ENCODE assay signal across 19 cellular contexts in genomic region chr11:11218287-11218986, GRCh38.
A peak's percentile ranks its signal among the peaks of the same experiment; 100 is the strongest.
DNase-seq lines count a peak whose midpoint lies in the region; ATAC-seq and TF ChIP-seq lines count a peak whose summit lies in the region.
"Had no signal": no experiment of that assay in that cellular context is flagged by ENCODE, and none has a peak within 500 bp of the region (broad histone marks: within the 10 kb centered on the region; RNA-seq: fewer than 3 reads in every experiment).

No MANE protein-coding gene starts in this region.

- 29 to 34% (median 33%) methylated on average over 6 of the region's 6 CpGs for WGBS in psoas muscle, 3 donors

- no peak overlapping the region for H3K27ac Mint-ChIP-seq in activated T-helper 17 cell treated with anti-CD3 and anti-CD28 coated beads, Interleukin-2, amount 50 U/mL, for 72 hours
- H3K27ac Mint-ChIP-seq: activated CD4-positive, alpha-beta T cell treated with anti-CD3 and anti-CD28 coated beads for 36 hours; activated naive CD8-positive, alpha-beta T cell had no signal

- no peak overlapping the region for H3K4me3 Mint-ChIP-seq in activated T-helper 17 cell treated with anti-CD3 and anti-CD28 coated beads, Interleukin-2, amount 50 U/mL, for 72 hours
- H3K4me3 Mint-ChIP-seq: activated CD4-positive, alpha-beta T cell treated with anti-CD3 and anti-CD28 coated beads for 36 hours; activated naive CD8-positive, alpha-beta T cell had no signal

- H3K4me3 ChIP-seq in GM12865 (ENCODE audit: low read depth, low read length) = no peak overlapping the region
- no peak overlapping the region for H3K4me3 ChIP-seq in psoas muscle
- H3K4me3 ChIP-seq: SJSA1 had no signal

- no peaks in the 10 kb centered on the region for H3K27me3 ChIP-seq in psoas muscle (ENCODE audit: insufficient read depth in 3 of 3, low read length in 2 of 3)
- H3K27me3 ChIP-seq: BE2C had no signal

- H3K4me1 ChIP-seq in psoas muscle = peaks cover 12% of the 10 kb centered on the region
- H3K4me1 ChIP-seq: BE2C, SJSA1 had no signal

- TF ChIP-seq CTCF in GM12865 (IDR thresholded peaks at IDR 0.05; ENCODE audit: insufficient read depth, low read depth, low read length, missing control alignments) (no peak), psoas muscle (IDR thresholded peaks at IDR 0.05) (no peak)

- peaks cover 3% of the 10 kb centered on the region for H3K27me3 Mint-ChIP-seq in activated T-helper 17 cell treated with anti-CD3 and anti-CD28 coated beads, Interleukin-2, amount 50 U/mL, for 72 hours

- H3K9me3 Mint-ChIP-seq in activated T-helper 17 cell treated with anti-CD3 and anti-CD28 coated beads, Interleukin-2, amount 50 U/mL, for 72 hours = no peaks in the 10 kb centered on the region

- H3K36me3 Mint-ChIP-seq in activated T-helper 17 cell treated with anti-CD3 and anti-CD28 coated beads, Interleukin-2, amount 50 U/mL, for 72 hours (ENCODE audit: low read depth) = no peaks in the 10 kb centered on the region
- H3K36me3 Mint-ChIP-seq: activated naive CD8-positive, alpha-beta T cell had no signal

- H3K9me3 ChIP-seq in psoas muscle = no peaks in the 10 kb centered on the region
- H3K9me3 ChIP-seq: BE2C, neutrophil, SJSA1 had no signal

- ATAC-seq in psoas muscle = peak; percentile 57 to 82 (median 62)
- no peak for ATAC-seq in activated T-helper 17 cell treated with anti-CD3 and anti-CD28 coated beads, Interleukin-2, amount 50 U/mL, for 72 hours (replicated peaks)
- ATAC-seq: activated CD4-positive, alpha-beta T cell treated with anti-CD3 and anti-CD28 coated beads for 36 hours; HCT116 had no signal

- no peak overlapping the region for H3K27ac ChIP-seq in psoas muscle
- H3K27ac ChIP-seq: neutrophil, SJSA1 had no signal

- DNase-seq in GM12865 (ENCODE audit: low read depth) (peak; percentile 18), NCI-H2029 treated with DMSO at 0.1 percent for 48 hours (lab: John Stamatoyannopoulos, UW) (peak; percentile 51), glomerular visceral epithelial cell (ENCODE audit: extremely low spot score) (peak; percentile 1), psoas muscle (peak; percentile 38 to 82), hypothalamus (lab: John Stamatoyannopoulos, UW) (no peak)
- no peak for DNase-seq in stimulated activated CD4-positive, alpha-beta T cell treated with anti-CD3 and anti-CD28 coated beads, Interleukin-2, amount 100 ng/mL, for 24 hours
- DNase-seq: activated CD4-positive, alpha-beta T cell treated with anti-CD3 and anti-CD28 coated beads for 36 hours; BE2C; caudate nucleus; foreskin fibroblast; KBM-7; mesendoderm; NCI-H1436; T-helper 9 cell had no signal

- intact Hi-C loops in psoas muscle (cut with DNase I) = no loop called here

- no peaks in the 10 kb centered on the region for H3K4me1 Mint-ChIP-seq in activated T-helper 17 cell treated with anti-CD3 and anti-CD28 coated beads, Interleukin-2, amount 50 U/mL, for 72 hours
- H3K4me1 Mint-ChIP-seq: activated CD4-positive, alpha-beta T cell treated with anti-CD3 and anti-CD28 coated beads for 36 hours had no signal

- H3K36me3 ChIP-seq in psoas muscle (ENCODE audit: insufficient read depth in 1 of 2, low read depth in 1 of 2) = no peaks in the 10 kb centered on the region
- H3K36me3 ChIP-seq: BE2C, neutrophil, SJSA1 had no signal

Comparison
In these comparisons a context has a peak if more than half of its experiments do, and no peak if none do; other contexts are left out.
1. DNase-seq: peak in GM12865 (single experiment), NCI-H2029 treated with DMSO at 0.1 percent for 48 hours (single experiment), glomerular visceral epithelial cell (single experiment) and psoas muscle (2 of 2); none in stimulated activated CD4-positive, alpha-beta T cell treated with anti-CD3 and anti-CD28 coated beads, Interleukin-2, amount 100 ng/mL, for 24 hours (0 of 2) and hypothalamus (0 of 51).